Comparison of ENCODE assay signal across 34 cellular contexts in the genomic region with DNA sequence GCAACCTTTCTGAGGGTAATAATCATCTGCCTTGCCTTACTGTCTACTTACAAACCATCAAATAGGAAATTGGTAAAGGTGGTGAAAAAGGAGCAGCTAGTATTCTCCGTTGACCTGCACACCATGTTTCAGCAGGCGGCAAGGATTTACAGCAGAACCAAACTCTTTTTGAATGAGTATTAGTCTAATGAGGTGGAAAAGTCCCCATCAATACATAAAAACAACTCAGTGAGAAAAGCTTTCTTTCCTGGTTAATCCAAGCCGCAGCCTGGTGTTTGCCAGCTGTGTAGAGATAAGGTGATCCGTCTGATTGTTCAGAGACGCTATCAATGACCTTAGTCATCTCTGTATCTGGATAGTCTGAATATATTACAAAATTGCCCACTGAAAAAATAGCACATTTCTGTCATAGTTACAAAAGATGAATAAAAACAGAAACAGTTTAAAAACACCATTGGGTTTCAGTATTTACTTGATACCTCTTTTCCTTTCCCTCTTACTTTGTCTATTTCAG.
"Had no signal": no experiment of that assay in that cellular context is flagged by ENCODE, and none has a peak within 500 bp of the region (broad histone marks: within the 10 kb centered on the region; RNA-seq: fewer than 3 reads in every experiment).

No MANE protein-coding gene starts in this region.

- H3K36me3 ChIP-seq: colonic mucosa, lower lobe of right lung, ovary, uterus had no signal

- H3K4me3 Mint-ChIP-seq: activated naive CD4-positive, alpha-beta T cell treated with anti-CD3 and anti-CD28 coated beads for 36 hours; activated naive CD8-positive, alpha-beta T cell treated with anti-CD3 and anti-CD28 coated beads for 36 hours; activated T-cell treated with anti-CD3 and anti-CD28 coated beads, Interleukin-2, amount 50 U/mL, for 72 hours; immature natural killer cell; natural killer cell treated with Interleukin-12 subunit alpha and Interleukin-12 subunit beta and Interleukin-15 and Interleukin-18, amount 100 ng/mL, for 72 hours; stimulated activated memory B cell treated with anti-CD40 and anti-IgM and Interleukin-4, amounts not matched to agents 10 μg/mL and 1 μg/mL and 100 μg/mL, for 72 hours; stimulated activated naive CD8-positive, alpha-beta T cell treated with anti-CD3 and anti-CD28 coated beads, Interleukin-15, amount 100 ng/mL, for 72 hours; T-helper 1 cell treated with Interleukin-12 subunit alpha and Interleukin-12 subunit beta and Interleukin-4 antibody, amounts not matched to agents 30 μg/mL and 1 μg/mL, for 36 hours; type B pancreatic cell had no signal

- H3K27ac ChIP-seq: colonic mucosa, lower lobe of right lung, ovary, VCaP had no signal

- H3K36me3 Mint-ChIP-seq: activated naive CD8-positive, alpha-beta T cell treated with anti-CD3 and anti-CD28 coated beads for 36 hours; immature natural killer cell; natural killer cell treated with Interleukin-12 subunit alpha and Interleukin-12 subunit beta and Interleukin-15 and Interleukin-18, amount 100 ng/mL, for 72 hours; stimulated activated memory B cell treated with anti-CD40 and anti-IgM and Interleukin-4, amounts not matched to agents 10 μg/mL and 1 μg/mL and 100 μg/mL, for 72 hours had no signal

- H3K4me2 ChIP-seq: smooth muscle cell had no signal

- H3K27me3 ChIP-seq: colonic mucosa, ovary, uterus had no signal

- H3K4me1 Mint-ChIP-seq: activated naive CD8-positive, alpha-beta T cell treated with anti-CD3 and anti-CD28 coated beads for 36 hours; stimulated activated naive CD8-positive, alpha-beta T cell treated with anti-CD3 and anti-CD28 coated beads, Interleukin-15, amount 100 ng/mL, for 72 hours had no signal

- H3K27me3 Mint-ChIP-seq: progenitor cell of endocrine pancreas, type B pancreatic cell had no signal

- H3K9me3 ChIP-seq: colonic mucosa, lower lobe of right lung, ovary, uterus had no signal

- ATAC-seq: activated T-cell treated with anti-CD3 and anti-CD28 coated beads, Interleukin-2, amount 50 U/mL, for 72 hours; left lobe of liver; lower lobe of right lung; natural killer cell treated with Interleukin-12 subunit alpha and Interleukin-12 subunit beta and Interleukin-15 and Interleukin-18, amount 100 ng/mL, for 72 hours; stimulated activated memory B cell treated with anti-CD40 and anti-IgM and Interleukin-4, amounts not matched to agents 10 μg/mL and 1 μg/mL and 100 μg/mL, for 72 hours; stimulated activated naive CD8-positive, alpha-beta T cell treated with anti-CD3 and anti-CD28 coated beads, Interleukin-15, amount 100 ng/mL, for 72 hours had no signal

- FAIRE-seq: TTC549 had no signal

- H3K27ac Mint-ChIP-seq: activated naive CD4-positive, alpha-beta T cell treated with anti-CD3 and anti-CD28 coated beads for 36 hours; activated naive CD8-positive, alpha-beta T cell treated with anti-CD3 and anti-CD28 coated beads for 36 hours; activated T-cell treated with anti-CD3 and anti-CD28 coated beads, Interleukin-2, amount 50 U/mL, for 72 hours; immature natural killer cell; natural killer cell treated with Interleukin-12 subunit alpha and Interleukin-12 subunit beta and Interleukin-15 and Interleukin-18, amount 100 ng/mL, for 72 hours; progenitor cell of endocrine pancreas; stimulated activated memory B cell treated with anti-CD40 and anti-IgM and Interleukin-4, amounts not matched to agents 10 μg/mL and 1 μg/mL and 100 μg/mL, for 72 hours; stimulated activated naive CD8-positive, alpha-beta T cell treated with anti-CD3 and anti-CD28 coated beads, Interleukin-15, amount 100 ng/mL, for 72 hours; T-helper 1 cell treated with Interleukin-12 subunit alpha and Interleukin-12 subunit beta and Interleukin-4 antibody, amounts not matched to agents 30 μg/mL and 1 μg/mL, for 36 hours; type B pancreatic cell had no signal

- H3K9me3 Mint-ChIP-seq: activated naive CD4-positive, alpha-beta T cell treated with anti-CD3 and anti-CD28 coated beads for 36 hours; activated naive CD8-positive, alpha-beta T cell treated with anti-CD3 and anti-CD28 coated beads for 36 hours; activated T-cell treated with anti-CD3 and anti-CD28 coated beads, Interleukin-2, amount 50 U/mL, for 72 hours; immature natural killer cell; natural killer cell treated with Interleukin-12 subunit alpha and Interleukin-12 subunit beta and Interleukin-15 and Interleukin-18, amount 100 ng/mL, for 72 hours; stimulated activated memory B cell treated with anti-CD40 and anti-IgM and Interleukin-4, amounts not matched to agents 10 μg/mL and 1 μg/mL and 100 μg/mL, for 72 hours; stimulated activated naive CD8-positive, alpha-beta T cell treated with anti-CD3 and anti-CD28 coated beads, Interleukin-15, amount 100 ng/mL, for 72 hours; T-helper 1 cell treated with Interleukin-12 subunit alpha and Interleukin-12 subunit beta and Interleukin-4 antibody, amounts not matched to agents 30 μg/mL and 1 μg/mL, for 36 hours; type B pancreatic cell had no signal

- H3K4me3 ChIP-seq: colonic mucosa, lower lobe of right lung, ovary, smooth muscle cell, uterus had no signal

- DNase-seq: activated CD4-positive, alpha-beta T cell treated with anti-CD3 and anti-CD28 coated beads for 4 hours; activated CD4-positive, alpha-beta T cell treated with anti-CD3 and anti-CD28 coated beads, Interleukin-2, amount 50 U/mL, for 4 hours; activated effector memory CD4-positive, alpha-beta T cell treated with Interleukin-2 at 50 U/mL for 16 hours; activated naive CD4-positive, alpha-beta T cell treated with anti-CD3 and anti-CD28 coated beads for 36 hours; activated naive CD8-positive, alpha-beta T cell treated with anti-CD3 and anti-CD28 coated beads for 36 hours; activated T-cell treated with anti-CD3 and anti-CD28 coated beads for 4 hours; activated T-cell treated with anti-CD3 and anti-CD28 coated beads, Interleukin-2, amount 50 U/mL, for 72 hours; amniotic stem cell; colonic mucosa; effector memory CD4-positive, alpha-beta T cell; erythroblast; head of caudate nucleus; hypothalamus; immature natural killer cell; lower lobe of right lung; mesenchymal stem cell; ovary; retina; stimulated activated CD4-positive, alpha-beta T cell treated with anti-CD3 and anti-CD28 coated beads, Interleukin-1b, Interleukin-23, amount 100 ng/mL, for 48 hours; stimulated activated CD4-positive, alpha-beta T cell treated with anti-CD3 and anti-CD28 coated beads, Interleukin-4, amount 100 ng/mL, for 4 hours; stimulated activated CD8-positive, alpha-beta memory T cell treated with anti-CD3 and anti-CD28 coated beads, Interleukin-4, amount 100 ng/mL, for 48 hours; stimulated activated naive CD8-positive, alpha-beta T cell treated with anti-CD3 and anti-CD28 coated beads, Interleukin-15, amount 100 ng/mL, for 72 hours; substantia nigra; T-helper 9 cell; uterus had no signal

- H3K4me1 ChIP-seq: colonic mucosa, lower lobe of right lung had no signal
